In genomic region chr10:103566536-103566935, GRCh38 we compare ENCODE assay signal across 14 cellular contexts.
DNase-seq lines count a peak whose midpoint lies in the region; ATAC-seq and TF ChIP-seq lines count a peak whose summit lies in the region.
"Had no signal": no experiment of that assay in that cellular context is flagged by ENCODE, and none has a peak within 500 bp of the region (broad histone marks: within the 10 kb centered on the region; RNA-seq: fewer than 3 reads in every experiment).

No MANE protein-coding gene starts in this region.

- H3K27ac ChIP-seq in foreskin keratinocyte (no peak overlapping the region), esophagus squamous epithelium (no peak overlapping the region)
- H3K27ac ChIP-seq: A549; BLaER1 treated with 17β-estradiol and CSF1 and Interleukin-3, amounts not matched to agents 10 nM and 100 nM had no signal

- WGBS in esophagus squamous epithelium, 2 donors, result 14 to 17% methylated on average over 3 of the region's 3 CpGs

- H3K27me3 ChIP-seq in foreskin keratinocyte, result peaks cover 28% of the 10 kb centered on the region
- H3K27me3 ChIP-seq in esophagus squamous epithelium, result peaks cover 0 to 12% (median 0%) of the 10 kb centered on the region in 4 donors
- H3K27me3 ChIP-seq: BLaER1 treated with 17β-estradiol and CSF1 and Interleukin-3, amounts not matched to agents 10 nM and 100 nM had no signal

- ATAC-seq in foreskin keratinocyte, result no peak
- no peak for ATAC-seq in HG02981 (IDR thresholded peaks at IDR 0.05; ENCODE audit: unreplicated experiment)
- ATAC-seq: A549 had no signal

- H3K4me1 Mint-ChIP-seq in type B pancreatic cell (ENCODE audit: unreplicated experiment), result peaks cover 18% of the 10 kb centered on the region
- H3K4me1 Mint-ChIP-seq: CD4-positive, CD25-positive, alpha-beta regulatory T cell had no signal

- TF ChIP-seq CTCF in choroid plexus epithelial cell (conservative IDR thresholded peaks at IDR 0.05; ENCODE audit: low read depth, low read length) (no peak), foreskin keratinocyte (conservative IDR thresholded peaks at IDR 0.05) (no peak), type B pancreatic cell (conservative IDR thresholded peaks at IDR 0.05) (no peak), esophagus squamous epithelium (IDR thresholded peaks at IDR 0.05) (no peak)

- peak; percentile 18 for DNase-seq in GM04504 (ENCODE audit: low read depth)
- peak; percentile 14 for DNase-seq in choroid plexus epithelial cell (ENCODE audit: low read depth)
- peak; percentile 71 to 85 for DNase-seq in foreskin keratinocyte
- no peak for DNase-seq in type B pancreatic cell (ENCODE audit: extremely low spot score, unreplicated experiment)
- DNase-seq in stimulated activated CD4-positive, alpha-beta T cell treated with anti-CD3 and anti-CD28 coated beads, Interleukin-4, amount 100 ng/mL, for 4 hours, result no peak
- no peak for DNase-seq in cerebellum (ENCODE audit: low spot score)
- no peak for DNase-seq in esophagus squamous epithelium (lab: John Stamatoyannopoulos, UW)
- DNase-seq: CD4-positive, CD25-positive, alpha-beta regulatory T cell; DMS 273 treated with DMSO at 0.1 percent for 48 hours; GOT3; H9 had no signal

- H3K4me1 ChIP-seq in foreskin keratinocyte (no peaks in the 10 kb centered on the region), esophagus squamous epithelium (no peaks in the 10 kb centered on the region)
- H3K4me1 ChIP-seq: A549 had no signal

- H3K9me3 Mint-ChIP-seq in type B pancreatic cell, result no peaks in the 10 kb centered on the region
- H3K9me3 Mint-ChIP-seq: H9 had no signal

- no peak overlapping the region for H3K4me3 Mint-ChIP-seq in type B pancreatic cell
- H3K4me3 Mint-ChIP-seq: CD4-positive, CD25-positive, alpha-beta regulatory T cell; H9 had no signal

- H3K27me3 Mint-ChIP-seq in type B pancreatic cell, result no peaks in the 10 kb centered on the region

- no peak for TF ChIP-seq POLR2A in esophagus squamous epithelium (IDR thresholded peaks at IDR 0.05)

- no peaks in the 10 kb centered on the region for H3K9me3 ChIP-seq in esophagus squamous epithelium
- H3K9me3 ChIP-seq: A549; BLaER1 treated with 17β-estradiol and CSF1 and Interleukin-3, amounts not matched to agents 10 nM and 100 nM had no signal

- H3K4me3 ChIP-seq in choroid plexus epithelial cell (ENCODE audit: low read depth, low read length), result no peak overlapping the region
- H3K4me3 ChIP-seq in esophagus squamous epithelium, result no peak overlapping the region
- H3K4me3 ChIP-seq: A549; BLaER1 treated with 17β-estradiol and CSF1 and Interleukin-3, amounts not matched to agents 10 nM and 100 nM had no signal

- intact Hi-C loops in esophagus squamous epithelium (cut with DNase I), result no loop called here

- peak overlapping the region; percentile 18 for H3K27ac Mint-ChIP-seq in type B pancreatic cell
- H3K27ac Mint-ChIP-seq: CD4-positive, CD25-positive, alpha-beta regulatory T cell; H9 had no signal

- H3K36me3 ChIP-seq in esophagus squamous epithelium, result no peaks in the 10 kb centered on the region
- H3K36me3 ChIP-seq: BLaER1 treated with 17β-estradiol and CSF1 and Interleukin-3, amounts not matched to agents 10 nM and 100 nM had no signal

- no peaks in the 10 kb centered on the region for H3K36me3 Mint-ChIP-seq in type B pancreatic cell
- H3K36me3 Mint-ChIP-seq: CD4-positive, CD25-positive, alpha-beta regulatory T cell had no signal

Comparison
In these comparisons a context has a peak if more than half of its experiments do, and no peak if none do; other contexts are left out.
1. DNase-seq: peak in GM04504 (single experiment), choroid plexus epithelial cell (single experiment) and foreskin keratinocyte (2 of 2); none in type B pancreatic cell (single experiment), stimulated activated CD4-positive, alpha-beta T cell treated with anti-CD3 and anti-CD28 coated beads, Interleukin-4, amount 100 ng/mL, for 4 hours (0 of 2), cerebellum (single experiment) and esophagus squamous epithelium (single experiment).